ENCODE assay signal across 8 cellular contexts in genomic region chr6:89828475-89828987, GRCh38. TPM values are rescaled to one million over a fixed set of nuclear protein-coding genes. Genes with fewer than 3 reads are reported as not detected.
A peak's percentile ranks its signal among the peaks of the same experiment; 100 is the strongest.
DNase-seq lines count a peak whose midpoint lies in the region; ATAC-seq, FAIRE-seq and TF ChIP-seq lines count a peak whose summit lies in the region.
"Not testable (repeated sequence)": the region's sequence is repeated elsewhere in the genome, so short reads cannot be mapped to it uniquely, and the experiment has no call there.

No MANE protein-coding gene starts in this region.

- ATAC-seq in RWPE2 (ENCODE audit: low read depth); naive B cell (ENCODE audit: low read depth in 2 of 2): not testable (repeated sequence)

- H3K9me3 Mint-ChIP-seq in H9; activated naive CD4-positive, alpha-beta T cell treated with anti-CD3 and anti-CD28 coated beads, Interleukin-2, amount 50 U/mL, for 24 hours; naive B cell: not testable (repeated sequence)

- not testable (repeated sequence) for H3K9ac ChIP-seq in H9 (ENCODE audit: extremely low read depth, insufficient read length, low read length)

- H3K9me3 ChIP-seq in AG04450 (ENCODE audit: control insufficient read depth, insufficient read depth, low read length); H9 (ENCODE audit: control insufficient read depth, low read depth, low read length); RWPE2 (ENCODE audit: severe bottlenecking); ectodermal cell (ENCODE audit: control insufficient read depth, low read length); small intestine (ENCODE audit: control insufficient read depth, low read depth): not testable (repeated sequence)

- H2BK120ac ChIP-seq in H9 (ENCODE audit: low read depth, low read length, poor library complexity, severe bottlenecking) = not testable (repeated sequence)

- not testable (repeated sequence) for H3K27me3 Mint-ChIP-seq in H9 (ENCODE audit: low read depth); activated naive CD4-positive, alpha-beta T cell treated with anti-CD3 and anti-CD28 coated beads, Interleukin-2, amount 50 U/mL, for 24 hours; naive B cell

- H3K4me2 ChIP-seq in H9 (ENCODE audit: insufficient read depth, insufficient read length, low read length) = peak overlapping the region; percentile 60

- H2AK5ac ChIP-seq in H9 (ENCODE audit: insufficient read length, low read length) = not testable (repeated sequence)

- not testable (repeated sequence) for H3K23ac ChIP-seq in H9 (ENCODE audit: insufficient read length, low read depth, low read length)

- not testable (repeated sequence) for H3K14ac ChIP-seq in H9 (ENCODE audit: insufficient read depth, low read length)

- H3K27ac ChIP-seq in AG04450 (ENCODE audit: low read depth, low read length); H9 (ENCODE audit: insufficient read length, low read depth, low read length); ectodermal cell (ENCODE audit: insufficient read depth, low read depth, low read length, poor library complexity, severe bottlenecking): not testable (repeated sequence)
- H3K27ac ChIP-seq in RWPE2 (ENCODE audit: poor library complexity, severe bottlenecking) (peak overlapping the region; percentile 53), small intestine (ENCODE audit: low read depth in 1 of 2, low read length in 1 of 2) (peak overlapping the region; percentile 79 to 95)

- no CpG with 5 or more reads among the region's 13 CpGs for WGBS in H9 (ENCODE audit: extremely low coverage, insufficient read length, low lambda C conversion rate)
- WGBS in ectodermal cell, 2 experiments = 90 to 91% methylated on average over 12 to 13 of the region's 13 CpGs
- WGBS in small intestine, 3 donors = 25 to 51% (median 27%) methylated on average over 13 of the region's 13 CpGs

- H2AFZ ChIP-seq in H9 (ENCODE audit: low read length) = not testable (repeated sequence)

- H2BK15ac ChIP-seq in H9 (ENCODE audit: low read depth, low read length) = not testable (repeated sequence)

- peak overlapping the region; percentile 89 to 98 for H3K4me3 Mint-ChIP-seq in H9
- H3K4me3 Mint-ChIP-seq in activated naive CD4-positive, alpha-beta T cell treated with anti-CD3 and anti-CD28 coated beads, Interleukin-2, amount 50 U/mL, for 24 hours = peak overlapping the region; percentile 96
- peak overlapping the region; percentile 97 to 99 (median 98) for H3K4me3 Mint-ChIP-seq in naive B cell

- not testable (repeated sequence) for H3K18ac ChIP-seq in H9 (ENCODE audit: insufficient read length, low read depth, low read length)

- H4K8ac ChIP-seq in H9 (replicated peaks; ENCODE audit: insufficient read length, low read depth, low read length) = not testable (repeated sequence)

- H2BK20ac ChIP-seq in H9 (ENCODE audit: low read depth, low read length, poor library complexity, severe bottlenecking) = not testable (repeated sequence)

- H3K4ac ChIP-seq in H9 (ENCODE audit: low read depth, low read length) = not testable (repeated sequence)

- H3T11ph ChIP-seq in H9 (ENCODE audit: low read length) = not testable (repeated sequence)

- H3K4me1 ChIP-seq in H9 (ENCODE audit: insufficient read depth, low read length); RWPE2 (ENCODE audit: insufficient read depth, poor library complexity, severe bottlenecking); ectodermal cell (ENCODE audit: control insufficient read depth, insufficient read depth, low read length); small intestine (ENCODE audit: control insufficient read depth in 2 of 2, insufficient read depth in 1 of 2, low read depth in 1 of 2, low read length in 1 of 2): not testable (repeated sequence)

- not testable (repeated sequence) for H4K5ac ChIP-seq in H9 (ENCODE audit: insufficient read length, low read depth, low read length)

- CTCF ChIA-PET in AG04450 (lab: Charles Lee) = interaction anchor here (0.6 to 2.1 kb wide), 5 partner anchors 8 to 112 kb away, joined by 3 to 6 read pairs (median 5); partner anchors contain the start of gene MDN1

- not testable (repeated sequence) for H3K56ac ChIP-seq in H9 (ENCODE audit: insufficient read length, low read depth, low read length)

- H3K79me2 ChIP-seq in H9 (ENCODE audit: insufficient read depth, low read length) = not testable (repeated sequence)

- H3K4me1 Mint-ChIP-seq in H9 (peaks cover 15 to 17% of the 10 kb centered on the region in 2 experiments; a peak in 3 of 4 replicates), naive B cell (peaks cover 20 to 40% (median 23%) of the 10 kb centered on the region in 3 donors)
- H3K4me1 Mint-ChIP-seq in activated naive CD4-positive, alpha-beta T cell treated with anti-CD3 and anti-CD28 coated beads, Interleukin-2, amount 50 U/mL, for 24 hours = peaks cover 25% of the 10 kb centered on the region

- H3K27ac Mint-ChIP-seq in H9 (peak overlapping the region; percentile 49 to 99 (median 88); a peak in 3 of 7 replicates), naive B cell (peak overlapping the region; percentile 86 to 98 (median 92))
- H3K27ac Mint-ChIP-seq in activated naive CD4-positive, alpha-beta T cell treated with anti-CD3 and anti-CD28 coated beads, Interleukin-2, amount 50 U/mL, for 24 hours = not testable (repeated sequence)

- TF ChIP-seq CTCF in AG04450 (IDR thresholded peaks at IDR 0.05; ENCODE audit: low read depth, low read length); H9 (conservative IDR thresholded peaks at IDR 0.05); RWPE2 (IDR thresholded peaks at IDR 0.05; ENCODE audit: poor library complexity, severe bottlenecking): not testable (repeated sequence)

- H3K36me3 Mint-ChIP-seq in H9 (ENCODE audit: insufficient read depth in 1 of 3, low read depth in 3 of 3) = peaks cover 19 to 26% (median 24%) of the 10 kb centered on the region in 3 experiments
- H3K36me3 Mint-ChIP-seq in activated naive CD4-positive, alpha-beta T cell treated with anti-CD3 and anti-CD28 coated beads, Interleukin-2, amount 50 U/mL, for 24 hours; naive B cell: not testable (repeated sequence)

- not testable (repeated sequence) for DNase-seq in AG04450 (ENCODE audit: low read depth, low spot score); H9; RWPE2 (ENCODE audit: low spot score); naive B cell; small intestine

- not testable (repeated sequence) for H3K79me1 ChIP-seq in H9 (ENCODE audit: insufficient read depth, low read depth, low read length, poor library complexity, severe bottlenecking)

- FAIRE-seq in small intestine (lab: Jason Lieb, UNC) = not testable (repeated sequence)

- POLR2A ChIA-PET in AG04450 (lab: Yijun Ruan, JAX) = interaction anchor here (0.6 to 1.7 kb wide), 4 partner anchors 9 to 487 kb away, joined by 3 to 14 read pairs (median 4); partner anchors contain the start of gene MDN1

- H2BK5ac ChIP-seq in H9 (ENCODE audit: insufficient read length, low read length) = not testable (repeated sequence)

- H3K4me3 ChIP-seq in AG04450 (ENCODE audit: low read depth, low read length) = peak overlapping the region; percentile 82
- H3K4me3 ChIP-seq in RWPE2 (ENCODE audit: severe bottlenecking) = peak overlapping the region; percentile 97
- H3K4me3 ChIP-seq in ectodermal cell (ENCODE audit: insufficient read depth, low read depth, low read length) = peak overlapping the region; percentile 76
- H3K4me3 ChIP-seq in iPS-11a (ENCODE audit: low read depth, low read length) = peak overlapping the region; percentile 38
- peak overlapping the region; percentile 37 to 75 for H3K4me3 ChIP-seq in small intestine (ENCODE audit: low read depth in 1 of 2, low read length in 2 of 2)

- not testable (repeated sequence) for H3K27me3 ChIP-seq in AG04450 (ENCODE audit: control insufficient read depth, insufficient read depth, low read length); H9 (ENCODE audit: insufficient read depth, low read length); RWPE2 (ENCODE audit: insufficient read depth, poor library complexity, severe bottlenecking); ectodermal cell (ENCODE audit: control insufficient read depth, insufficient read depth, low read length, poor library complexity, severe bottlenecking); small intestine (ENCODE audit: control insufficient read depth in 2 of 2, insufficient read depth in 2 of 2, low read length in 2 of 2)

- H4K20me1 ChIP-seq in H9 (ENCODE audit: control insufficient read depth, insufficient read depth, insufficient read length) = not testable (repeated sequence)

- H3K23me2 ChIP-seq in H9 (ENCODE audit: insufficient read length, low read depth, low read length, poor library complexity, severe bottlenecking) = not testable (repeated sequence)

- not testable (repeated sequence) for H2BK12ac ChIP-seq in H9 (ENCODE audit: insufficient read length, low read depth, low read length)

- not testable (repeated sequence) for H4K91ac ChIP-seq in H9 (ENCODE audit: insufficient read length, low read depth, low read length)

- peaks cover 30% of the 10 kb centered on the region for H3K36me3 ChIP-seq in RWPE2 (ENCODE audit: low read depth)
- H3K36me3 ChIP-seq in ectodermal cell (ENCODE audit: control insufficient read depth, insufficient read depth, low read length); small intestine (ENCODE audit: control insufficient read depth in 2 of 2, insufficient read depth in 2 of 2, low read length in 2 of 2): not testable (repeated sequence)

RNA-seq across cellular contexts. Expression of gene CASP8AP2, which starts 1.1 kb away (rescaled TPM):
- polyA plus RNA-seq in AG04450 (2011; rRNA removed) = 6.0 and 10.8 TPM in 2 replicates
- polyA minus RNA-seq in AG04450 (2011; rRNA and poly(A)+ RNA removed) = 8.3 and 15.8 TPM in 2 replicates
- total RNA-seq in H9 (2021) = 32.6 and 33.6 TPM in 2 replicates
- polyA plus RNA-seq in ectodermal cell (2013, experiment 1 of 4) = 39.9 TPM
- 48.3 TPM for polyA plus RNA-seq in ectodermal cell (2013, experiment 2 of 4)
- polyA plus RNA-seq in ectodermal cell (2013, experiment 3 of 4) = 32.8 TPM
- polyA plus RNA-seq in ectodermal cell (2013, experiment 4 of 4) = 35.3 TPM
- polyA plus RNA-seq in naive B cell (ENCODE audit: low read depth in 6 of 6) = 10 to 100 TPM; 19.9 to 45.5 (median 33.2) TPM
- 1 to 10 TPM; 1.4 to 4.8 (median 3.1) TPM for polyA plus RNA-seq in small intestine

RNA-seq across cellular contexts. Expression of gene MDN1, which starts 8.9 kb away (rescaled TPM):
- polyA plus RNA-seq in AG04450 (2011; rRNA removed) (14.6 and 15.8 TPM in 2 replicates), naive B cell (ENCODE audit: low read depth in 6 of 6) (1 to 10 TPM; 4.0 to 9.6 (median 5.9) TPM), small intestine (10 to 100 TPM in 2 of 3 donors, 1 to 10 TPM in 1; 8.6 to 16.8 (median 13.8) TPM)
- polyA minus RNA-seq in AG04450 (2011; rRNA and poly(A)+ RNA removed) = 25.6 and 29.1 TPM in 2 replicates
- 110 and 117 TPM in 2 replicates for total RNA-seq in H9 (2021)
- polyA plus RNA-seq in ectodermal cell (2013, experiment 1 of 4) = 24.9 TPM
- polyA plus RNA-seq in ectodermal cell (2013, experiment 2 of 4) = 30.3 TPM
- 19.0 TPM for polyA plus RNA-seq in ectodermal cell (2013, experiment 3 of 4)
- 22.4 TPM for polyA plus RNA-seq in ectodermal cell (2013, experiment 4 of 4)

Comparison
In these comparisons a context has a peak if more than half of its experiments do, and no peak if none do; other contexts are left out.
1. H3K4me3 ChIP-seq: peak in every context shown above with its lines; median percentile 97 in RWPE2; 82 in AG04450; 76 in ectodermal cell; 56 in small intestine; 38 in iPS-11a.